In genomic region chrX:130082244-130083106, GRCh38 we compare ENCODE assay signal across 8 cellular contexts. TPM values are rescaled to one million over a fixed set of nuclear protein-coding genes. Genes with fewer than 3 reads are reported as not detected.
DNase-seq lines count a peak whose midpoint lies in the region; ATAC-seq and TF ChIP-seq lines count a peak whose summit lies in the region.

No MANE protein-coding gene starts in this region.

- ATAC-seq in GM19463 (IDR thresholded peaks at IDR 0.05; ENCODE audit: unreplicated experiment) (peak; percentile 55), HG03575 (IDR thresholded peaks at IDR 0.05; ENCODE audit: extremely low read depth, insufficient number of reproducible peaks, low FRiP score, unreplicated experiment) (peak; percentile 36)

- intact Hi-C loops in activated CD4-positive, alpha-beta memory T cell treated with anti-CD3 and anti-CD28 coated beads for 36 hours (cut with micrococcal nuclease): loop anchor here (1.0 to 2.0 kb wide), 5 partner anchors 10 to 186 kb away; partner anchors contain the start of gene ZNF280C

- H3K4me3 Mint-ChIP-seq in activated CD4-positive, alpha-beta memory T cell treated with anti-CD3 and anti-CD28 coated beads for 36 hours: peak overlapping the region; percentile 41

- DNase-seq in AML-193 (lab: John Stamatoyannopoulos, UW): peak; percentile 69 to 74
- DNase-seq in activated CD4-positive, alpha-beta memory T cell treated with anti-CD3 and anti-CD28 coated beads for 36 hours: peak; percentile 88
- peak; percentile 55 for DNase-seq in fibroblast of villous mesenchyme (ENCODE audit: low read depth)
- DNase-seq in stimulated activated CD4-positive, alpha-beta T cell treated with anti-CD3 and anti-CD28 coated beads, Interleukin-1b, Interleukin-23, amount 100 ng/mL, for 48 hours: peak; percentile 84
- DNase-seq in iPS-NIHi11 (ENCODE audit: low spot score): no peak
- no peak for DNase-seq in DMS 273 treated with DMSO at 0.1 percent for 48 hours (lab: John Stamatoyannopoulos, UW)

- CTCF ChIA-PET in activated CD4-positive, alpha-beta memory T cell treated with anti-CD3 and anti-CD28 coated beads for 36 hours (lab: Charles Lee): interaction anchor here (1.0 to 5.9 kb wide), 6 partner anchors 25 to 157 kb away, joined by 4 to 125 read pairs (median 24); partner anchors contain the start of genes ELF4 and RAB33A

- no peaks in the 10 kb centered on the region for H3K9me3 Mint-ChIP-seq in activated CD4-positive, alpha-beta memory T cell treated with anti-CD3 and anti-CD28 coated beads for 36 hours

- H3K4me3 ChIP-seq in fibroblast of villous mesenchyme (ENCODE audit: low read depth, low read length): no peak overlapping the region

- H3K4me1 Mint-ChIP-seq in activated CD4-positive, alpha-beta memory T cell treated with anti-CD3 and anti-CD28 coated beads for 36 hours (ENCODE audit: low read depth): peaks cover 64% of the 10 kb centered on the region

- H3K27me3 Mint-ChIP-seq in activated CD4-positive, alpha-beta memory T cell treated with anti-CD3 and anti-CD28 coated beads for 36 hours: no peaks in the 10 kb centered on the region

- no peaks in the 10 kb centered on the region for H3K36me3 Mint-ChIP-seq in activated CD4-positive, alpha-beta memory T cell treated with anti-CD3 and anti-CD28 coated beads for 36 hours

- H3K27ac Mint-ChIP-seq in activated CD4-positive, alpha-beta memory T cell treated with anti-CD3 and anti-CD28 coated beads for 36 hours: peak overlapping the region; percentile 86

- TF ChIP-seq CTCF in fibroblast of villous mesenchyme (IDR thresholded peaks at IDR 0.05; ENCODE audit: insufficient read depth, low read depth, low read length): peak; percentile 22

- POLR2A ChIA-PET in activated CD4-positive, alpha-beta memory T cell treated with anti-CD3 and anti-CD28 coated beads for 36 hours (lab: Charles Lee): interaction anchor here (0.8 to 3.7 kb wide), 5 partner anchors 10 to 90 kb away, joined by 4 to 17 read pairs (median 6); partner anchors contain the start of genes AIFM1 and RAB33A

RNA-seq across cellular contexts. Expression of gene ELF4, which starts 27.8 kb away (rescaled TPM):
- 10 to 100 TPM; 28.0 to 28.2 TPM for total RNA-seq in activated CD4-positive, alpha-beta memory T cell treated with anti-CD3 and anti-CD28 coated beads for 36 hours
- 16.4 and 21.3 TPM in 2 replicates for total RNA-seq in fibroblast of villous mesenchyme

Comparison
In these comparisons a context has a peak if more than half of its experiments do, and no peak if none do; other contexts are left out.
1. DNase-seq: peak in AML-193 (2 of 2), activated CD4-positive, alpha-beta memory T cell treated with anti-CD3 and anti-CD28 coated beads for 36 hours (single experiment), fibroblast of villous mesenchyme (single experiment) and stimulated activated CD4-positive, alpha-beta T cell treated with anti-CD3 and anti-CD28 coated beads, Interleukin-1b, Interleukin-23, amount 100 ng/mL, for 48 hours (single experiment); none in iPS-NIHi11 (single experiment) and DMS 273 treated with DMSO at 0.1 percent for 48 hours (single experiment).